Comparison of ENCODE assay signal across 16 cellular contexts in the genomic region with DNA sequence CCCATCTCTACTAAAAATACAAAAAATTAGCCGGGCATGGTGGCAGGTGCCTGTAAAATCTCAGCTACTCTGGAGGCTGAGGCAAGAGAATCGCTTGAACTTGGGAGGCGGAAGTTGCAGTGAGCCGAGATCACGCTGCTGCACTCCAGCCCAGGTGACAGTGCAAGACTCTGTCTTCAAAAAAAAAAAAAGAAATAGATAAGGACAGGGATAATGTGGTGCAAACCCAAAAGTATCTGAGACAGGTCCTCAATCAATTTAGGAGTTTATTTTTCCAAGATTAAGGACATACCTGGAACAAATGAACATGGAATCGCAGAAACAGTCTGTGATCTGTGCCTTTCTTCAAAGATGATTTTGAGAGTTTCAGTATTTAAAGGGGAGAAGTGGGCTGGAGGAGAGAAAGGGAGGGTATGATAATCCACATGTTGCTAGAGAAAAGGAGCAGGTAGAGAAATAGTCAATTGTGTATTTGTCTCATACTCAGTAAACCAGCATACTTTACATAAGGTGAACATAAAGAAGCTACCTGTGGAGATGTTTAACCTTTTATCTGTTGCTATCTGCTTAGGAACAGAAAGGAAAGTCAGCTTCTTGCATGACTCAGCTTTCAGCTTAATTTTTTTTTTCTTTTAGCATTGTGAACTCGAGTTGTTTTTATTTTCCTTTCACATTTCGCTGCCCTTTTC. TPM values are rescaled to one million over a fixed set of nuclear protein-coding genes. Genes with fewer than 3 reads are reported as not detected.
A peak's percentile ranks its signal among the peaks of the same experiment; 100 is the strongest.
DNase-seq lines count a peak whose midpoint lies in the region; ATAC-seq and TF ChIP-seq lines count a peak whose summit lies in the region.
"Had no signal": no experiment of that assay in that cellular context is flagged by ENCODE, and none has a peak within 500 bp of the region (broad histone marks: within the 10 kb centered on the region; RNA-seq: fewer than 3 reads in every experiment).

No MANE protein-coding gene starts in this region.

- DNase-seq in A673 (ENCODE audit: low spot score) (no peak), Caki2 (ENCODE audit: low read depth) (peak; percentile 52), activated B cell treated with CpG ODN at 0.5 μM for 24 hours (no peak), immature natural killer cell (no peak), cerebellar nuclear complex (lab: John Stamatoyannopoulos, UW) (no peak), MM.1S (no peak), WTC11 (ENCODE audit: low spot score) (no peak)
- DNase-seq: cortex of kidney; H7; NCI-H1092 treated with DMSO at 0.1 percent for 48 hours; NCI-H69; stimulated activated CD4-positive, alpha-beta T cell treated with anti-CD3 and anti-CD28 coated beads, Interleukin-4, amount 100 ng/mL, for 1 hour; stomach had no signal

- peaks cover 4% of the 10 kb centered on the region for H3K36me3 Mint-ChIP-seq in activated B cell treated with CpG ODN at 0.5 μM for 24 hours (ENCODE audit: low read depth)
- H3K36me3 Mint-ChIP-seq in immature natural killer cell, result no peaks in the 10 kb centered on the region
- H3K36me3 Mint-ChIP-seq in WTC11, result peaks cover 7% of the 10 kb centered on the region

- H3K4me1 Mint-ChIP-seq in activated B cell treated with CpG ODN at 0.5 μM for 24 hours (peaks cover 60% of the 10 kb centered on the region), immature natural killer cell (peaks cover 63 to 68% of the 10 kb centered on the region in 2 donors), WTC11 (peaks cover 6% of the 10 kb centered on the region; the same call in 1 of the 2 replicates)

- no peaks in the 10 kb centered on the region for H3K9me2 ChIP-seq in MM.1S (replicated peaks; ENCODE audit: insufficient read depth, low read length)

- no peaks in the 10 kb centered on the region for H3K36me3 ChIP-seq in A673 (ENCODE audit: insufficient read depth, low read length, poor library complexity, severe bottlenecking)
- no peaks in the 10 kb centered on the region for H3K36me3 ChIP-seq in MM.1S (replicated peaks; ENCODE audit: insufficient read depth, low read length)
- H3K36me3 ChIP-seq: stomach had no signal

- TF ChIP-seq CTCF in A673 (conservative IDR thresholded peaks at IDR 0.05; ENCODE audit: low read depth, low read length), result no peak
- TF ChIP-seq CTCF in activated B cell treated with CpG ODN at 0.5 μM for 24 hours (IDR thresholded peaks at IDR 0.05), result no peak
- no peak for TF ChIP-seq CTCF in MM.1S (IDR thresholded peaks at IDR 0.05; ENCODE audit: low read length)
- TF ChIP-seq CTCF in WTC11 (IDR thresholded peaks at IDR 0.05), result no peak

- H3F3A ChIP-seq in MM.1S (ENCODE audit: insufficient read depth, low read length), result peaks cover 15% of the 10 kb centered on the region

- ATAC-seq in activated B cell treated with CpG ODN at 0.5 μM for 24 hours (ENCODE audit: low read depth) (no peak), GM19463 (IDR thresholded peaks at IDR 0.05; ENCODE audit: unreplicated experiment) (no peak), WTC11 (no peak)

- H3K9ac ChIP-seq in MM.1S (ENCODE audit: low read length), result no peak overlapping the region

- peak overlapping the region; percentile 60 for H3K27ac ChIP-seq in A673 (ENCODE audit: low read depth, low read length, poor library complexity, severe bottlenecking)
- H3K27ac ChIP-seq in MM.1S (ENCODE audit: low read length), result no peak overlapping the region
- H3K27ac ChIP-seq: C4-2B had no signal

- CTCF ChIA-PET in A673 (lab: Charles Lee), result interaction anchor here (0.5 kb wide), 1 partner anchor 9 kb away, joined by 5 read pairs; no protein-coding TSS in a partner anchor
- CTCF ChIA-PET in activated B cell treated with CpG ODN at 0.5 μM for 24 hours (lab: Charles Lee), result interaction anchor here (1.4 kb wide), 1 partner anchor 27 kb away, joined by 3 read pairs; no protein-coding TSS in a partner anchor
- CTCF ChIA-PET in WTC11 (lab: Charles Lee), result no interaction called here

- no peak overlapping the region for H2AFZ ChIP-seq in MM.1S (ENCODE audit: low read length)

- no TSS peak for BruUV-seq in A673 (replicated peaks; lab: Mats Ljungman, UMichigan)

- H3K27me3 ChIP-seq in A673 (replicated peaks; ENCODE audit: insufficient read depth, low read depth, low read length, poor library complexity), result no peaks in the 10 kb centered on the region
- H3K27me3 ChIP-seq in MM.1S (replicated peaks; ENCODE audit: insufficient read depth, low read length), result peaks cover 18% of the 10 kb centered on the region
- H3K27me3 ChIP-seq: stomach had no signal

- POLR2A ChIA-PET in A673 (lab: Charles Lee; ENCODE audit: low non-redundant PET), result no interaction called here
- POLR2A ChIA-PET in activated B cell treated with CpG ODN at 0.5 μM for 24 hours (lab: Charles Lee), result interaction anchor here (0.9 to 1.5 kb wide), 5 partner anchors 8 to 319 kb away, joined by 3 to 5 read pairs (median 4); no protein-coding TSS in a partner anchor
- POLR2A ChIA-PET in WTC11 (lab: Charles Lee), result no interaction called here

- H3K4me2 ChIP-seq in MM.1S (ENCODE audit: low read depth, low read length), result no peak overlapping the region

- H3K9me3 ChIP-seq in A673 (ENCODE audit: low read depth, low read length, poor library complexity, severe bottlenecking) (peaks cover 10% of the 10 kb centered on the region), MM.1S (replicated peaks; ENCODE audit: insufficient read depth, low read length) (no peaks in the 10 kb centered on the region)
- H3K9me3 ChIP-seq: stomach had no signal

- H3K79me2 ChIP-seq in MM.1S (ENCODE audit: low read length), result peaks cover under 1% of the 10 kb centered on the region

- peaks cover 17% of the 10 kb centered on the region for H3K4me1 ChIP-seq in A673 (ENCODE audit: insufficient read depth, low read length, poor library complexity, severe bottlenecking)
- peaks cover 20% of the 10 kb centered on the region for H3K4me1 ChIP-seq in MM.1S (ENCODE audit: low read length)

- in situ Hi-C loops in Caki2 (cut with HindIII; ENCODE audit: low pct_unique_long_range_greater_than_20kb, low sequenced_read_pairs), result no loop called here

- peaks cover 5% of the 10 kb centered on the region; the same call in 1 of the 2 replicates for H4K20me1 ChIP-seq in MM.1S (ENCODE audit: insufficient read depth, low read length)

- H3K4me3 Mint-ChIP-seq in activated B cell treated with CpG ODN at 0.5 μM for 24 hours (peak overlapping the region; percentile 63), immature natural killer cell (peak overlapping the region; percentile 83 to 90 (median 89)), WTC11 (no peak overlapping the region)
- H3K4me3 Mint-ChIP-seq: mesothelial cell of epicardium had no signal

- H3K9me3 Mint-ChIP-seq in activated B cell treated with CpG ODN at 0.5 μM for 24 hours (no peaks in the 10 kb centered on the region), immature natural killer cell (no peaks in the 10 kb centered on the region), WTC11 (peaks cover 10% of the 10 kb centered on the region)

- peak overlapping the region; percentile 91 for H3K27ac Mint-ChIP-seq in activated B cell treated with CpG ODN at 0.5 μM for 24 hours
- peak overlapping the region; percentile 87 to 96 (median 94) for H3K27ac Mint-ChIP-seq in immature natural killer cell
- no peak overlapping the region for H3K27ac Mint-ChIP-seq in WTC11
- H3K27ac Mint-ChIP-seq: mesothelial cell of epicardium had no signal

- peak overlapping the region; percentile 38 for H3K4me3 ChIP-seq in A673 (ENCODE audit: low read depth, low read length, poor library complexity, severe bottlenecking)
- H3K4me3 ChIP-seq in MM.1S (ENCODE audit: low read length), result no peak overlapping the region
- H3K4me3 ChIP-seq: stomach had no signal

- intact Hi-C loops in A673 (cut with micrococcal nuclease; ENCODE audit: unreplicated experiment) (no loop called here), activated B cell treated with CpG ODN at 0.5 μM for 24 hours (cut with micrococcal nuclease) (loop anchor here (1.0 to 5.0 kb wide), 4 partner anchors 8 to 770 kb away; partner anchors contain the start of gene WDR91)

- no peaks in the 10 kb centered on the region for H3K27me3 Mint-ChIP-seq in activated B cell treated with CpG ODN at 0.5 μM for 24 hours
- peaks cover 3 to 13% (median 4%) of the 10 kb centered on the region in 3 donors for H3K27me3 Mint-ChIP-seq in immature natural killer cell (ENCODE audit: low read depth in 3 of 3)
- H3K27me3 Mint-ChIP-seq in WTC11 (ENCODE audit: low read depth), result peaks cover 7% of the 10 kb centered on the region

TF ChIP-seq in WTC11, 78 proteins besides CTCF, POLR2A, EP300 and RAD21:
- no peak for TF ChIP-seq PRRX2 (CRISPR knock-in tag; IDR thresholded peaks at IDR 0.05)

RNA-seq across cellular contexts. Expression of gene MTPN, which starts 4.9 kb away (rescaled TPM):
- total RNA-seq in A673 (2021) (152 and 166 TPM in 2 replicates), activated B cell treated with CpG ODN at 0.5 μM for 24 hours (130 and 137 TPM in 2 replicates), WTC11 (2021) (91.1 to 92.8 TPM (median 92.5 TPM) in 3 replicates)
- total RNA-seq in Caki2 (2014; rRNA removed; shearing (Covaris generic); ENCODE audit: low replicate concordance), result 60.8 and 73.2 TPM in 2 replicates
- polyA plus RNA-seq in immature natural killer cell, result 100 to 1,000 TPM; 153 to 200 (median 197) TPM
